ENCODE assay signal across 21 cellular contexts in genomic region chrX:101416691-101417090, GRCh38. TPM values are rescaled to one million over a fixed set of nuclear protein-coding genes. Genes with fewer than 3 reads are reported as not detected.
DNase-seq lines count a peak whose midpoint lies in the region; ATAC-seq and TF ChIP-seq lines count a peak whose summit lies in the region.
"Had no signal": no experiment of that assay in that cellular context is flagged by ENCODE, and none has a peak within 500 bp of the region (broad histone marks: within the 10 kb centered on the region; RNA-seq: fewer than 3 reads in every experiment).

No MANE protein-coding gene starts in this region.

- no peak overlapping the region for H3K27ac ChIP-seq in CD8-positive, alpha-beta memory T cell (ENCODE audit: low read depth, low read length)
- H3K27ac ChIP-seq in prostate gland = no peak overlapping the region

- H3K36me3 ChIP-seq in CD8-positive, alpha-beta memory T cell (ENCODE audit: insufficient read depth, low read length) = peaks cover 6% of the 10 kb centered on the region
- H3K36me3 ChIP-seq in prostate gland = no peaks in the 10 kb centered on the region

- no peaks in the 10 kb centered on the region for H3K27me3 ChIP-seq in CD8-positive, alpha-beta memory T cell (ENCODE audit: insufficient read depth, low read length, poor library complexity, severe bottlenecking)
- H3K27me3 ChIP-seq in prostate gland (replicated peaks; ENCODE audit: insufficient read depth) = no peaks in the 10 kb centered on the region
- H3K27me3 ChIP-seq: adrenal gland had no signal

- H3K9me3 ChIP-seq in CD8-positive, alpha-beta memory T cell (ENCODE audit: low read length) = no peaks in the 10 kb centered on the region
- no peaks in the 10 kb centered on the region for H3K9me3 ChIP-seq in prostate gland
- H3K9me3 ChIP-seq: adrenal gland had no signal

- peaks cover 0 to 27% (median 3%) of the 10 kb centered on the region in 3 donors for H3K36me3 Mint-ChIP-seq in CD8-positive, alpha-beta memory T cell
- H3K36me3 Mint-ChIP-seq in activated B cell treated with CpG ODN at 0.5 μM for 24 hours (ENCODE audit: low read depth) (peaks cover 19% of the 10 kb centered on the region), endothelial cell (ENCODE audit: low read depth, unreplicated experiment) (peaks cover 8% of the 10 kb centered on the region), neural crest cell (ENCODE audit: low read depth) (peaks cover 14% of the 10 kb centered on the region)

- H3K4me1 ChIP-seq in CD8-positive, alpha-beta memory T cell (ENCODE audit: insufficient read depth, low read length) = peaks cover 9% of the 10 kb centered on the region
- H3K4me1 ChIP-seq in prostate gland (replicated peaks) = no peaks in the 10 kb centered on the region

- peaks cover 0 to 1% (median 0%) of the 10 kb centered on the region in 5 donors for H3K9me3 Mint-ChIP-seq in CD8-positive, alpha-beta memory T cell
- H3K9me3 Mint-ChIP-seq in activated B cell treated with CpG ODN at 0.5 μM for 24 hours (no peaks in the 10 kb centered on the region), endothelial cell (ENCODE audit: unreplicated experiment) (no peaks in the 10 kb centered on the region), neural crest cell (peaks cover 3% of the 10 kb centered on the region)
- H3K9me3 Mint-ChIP-seq: T-helper 1 cell treated with Interleukin-12 subunit alpha and Interleukin-12 subunit beta and Interleukin-4 antibody, amounts not matched to agents 30 μg/mL and 1 μg/mL, for 36 hours had no signal

- POLR2A ChIA-PET in CD8-positive, alpha-beta memory T cell (lab: Charles Lee) = interaction anchor here (1.1 kb wide), 1 partner anchor 515 kb away, joined by 6 read pairs; the partner anchor contains the start of gene ZMAT1
- POLR2A ChIA-PET in activated B cell treated with CpG ODN at 0.5 μM for 24 hours (lab: Charles Lee) = interaction anchor here (0.7 to 4.8 kb wide), 4 partner anchors 10 to 515 kb away, joined by 3 to 23 read pairs (median 9); partner anchors contain the start of genes RPL36A and ZMAT1

- ATAC-seq in activated B cell treated with CpG ODN at 0.5 μM for 24 hours (ENCODE audit: low read depth) (no peak), HG02588 (IDR thresholded peaks at IDR 0.05; ENCODE audit: unreplicated experiment) (no peak), SK-N-SH treated with all-trans-retinoic acid at 6 μM for 48 hours (no peak)

- no peak for DNase-seq in CD8-positive, alpha-beta memory T cell
- DNase-seq in activated B cell treated with CpG ODN at 0.5 μM for 24 hours = no peak
- no peak for DNase-seq in endothelial cell (ENCODE audit: low spot score)
- no peak for DNase-seq in neural crest cell (ENCODE audit: low read depth, low spot score)
- DNase-seq in NOMO-1 (lab: John Stamatoyannopoulos, UW; ENCODE audit: unreplicated experiment in 2 of 2) = no peak
- no peak for DNase-seq in prostate gland (ENCODE audit: low spot score)
- DNase-seq: adrenal gland; AML-193; central memory CD4-positive, alpha-beta T cell; endodermal cell; GM23248; MV-4-11; NCI-H2029; NCI-H524 treated with DMSO at 0.1 percent for 48 hours; Right ventricle myocardium superior; stimulated activated CD4-positive, alpha-beta T cell treated with anti-CD3 and anti-CD28 coated beads, Interleukin-4, amount 100 ng/mL, for 1 hour; stimulated activated CD8-positive, alpha-beta memory T cell treated with anti-CD3 and anti-CD28 coated beads, Interleukin-4, amount 100 ng/mL, for 48 hours had no signal

- no peak overlapping the region for H3K4me3 ChIP-seq in CD8-positive, alpha-beta memory T cell (ENCODE audit: low read length)
- H3K4me3 ChIP-seq in prostate gland = no peak overlapping the region
- H3K4me3 ChIP-seq: adrenal gland, GM23248 had no signal

- CTCF ChIA-PET in CD8-positive, alpha-beta memory T cell (lab: Charles Lee) = interaction anchor here (1.8 to 4.6 kb wide), 2 partner anchors 25 to 382 kb away, joined by 4 to 25 read pairs; partner anchors contain the start of gene RPL36A
- CTCF ChIA-PET in activated B cell treated with CpG ODN at 0.5 μM for 24 hours (lab: Charles Lee) = interaction anchor here (1.5 to 2.8 kb wide), 2 partner anchors 179 to 342 kb away, joined by 3 to 11 read pairs; no protein-coding TSS in a partner anchor

- intact Hi-C loops in activated B cell treated with CpG ODN at 0.5 μM for 24 hours (cut with micrococcal nuclease) = loop anchor here (5.0 kb wide), 3 partner anchors 181 to 666 kb away; partner anchors contain the start of gene ARMCX6
- intact Hi-C loops in prostate gland (cut with DNase I) = loop anchor here (5.0 kb wide), 2 partner anchors 136 to 381 kb away; partner anchors contain the start of gene ARMCX1

- H3K4me1 Mint-ChIP-seq in CD8-positive, alpha-beta memory T cell = peaks cover 35 to 66% (median 44%) of the 10 kb centered on the region in 3 donors
- peaks cover 53% of the 10 kb centered on the region for H3K4me1 Mint-ChIP-seq in activated B cell treated with CpG ODN at 0.5 μM for 24 hours
- peaks cover 20% of the 10 kb centered on the region for H3K4me1 Mint-ChIP-seq in endothelial cell (ENCODE audit: unreplicated experiment)
- H3K4me1 Mint-ChIP-seq in neural crest cell = peaks cover 35% of the 10 kb centered on the region

- TF ChIP-seq CTCF in activated B cell treated with CpG ODN at 0.5 μM for 24 hours (IDR thresholded peaks at IDR 0.05) (no peak), endothelial cell (IDR thresholded peaks at IDR 0.05; ENCODE audit: unreplicated experiment) (no peak), neural crest cell (conservative IDR thresholded peaks at IDR 0.05) (no peak), prostate gland (IDR thresholded peaks at IDR 0.05) (no peak)

- peak overlapping the region in 4 of 8 donors; percentile 37 to 97 (median 82) for H3K27ac Mint-ChIP-seq in CD8-positive, alpha-beta memory T cell
- H3K27ac Mint-ChIP-seq in activated B cell treated with CpG ODN at 0.5 μM for 24 hours (no peak overlapping the region), endothelial cell (ENCODE audit: unreplicated experiment) (peak overlapping the region; percentile 48), neural crest cell (ENCODE audit: unreplicated experiment) (peak overlapping the region; percentile 19)

- peak overlapping the region in 6 of 7 donors; percentile 27 to 93 (median 86) for H3K4me3 Mint-ChIP-seq in CD8-positive, alpha-beta memory T cell
- H3K4me3 Mint-ChIP-seq in activated B cell treated with CpG ODN at 0.5 μM for 24 hours = peak overlapping the region; percentile 35
- H3K4me3 Mint-ChIP-seq in endothelial cell (ENCODE audit: unreplicated experiment) = no peak overlapping the region
- peak overlapping the region; percentile 94 for H3K4me3 Mint-ChIP-seq in neural crest cell
- H3K4me3 Mint-ChIP-seq: T-helper 1 cell treated with Interleukin-12 subunit alpha and Interleukin-12 subunit beta and Interleukin-4 antibody, amounts not matched to agents 30 μg/mL and 1 μg/mL, for 36 hours had no signal

- peaks cover 0 to 4% of the 10 kb centered on the region in 2 donors for H3K27me3 Mint-ChIP-seq in CD8-positive, alpha-beta memory T cell
- H3K27me3 Mint-ChIP-seq in activated B cell treated with CpG ODN at 0.5 μM for 24 hours (no peaks in the 10 kb centered on the region), endothelial cell (ENCODE audit: unreplicated experiment) (peaks cover 6% of the 10 kb centered on the region), neural crest cell (ENCODE audit: low read depth) (no peaks in the 10 kb centered on the region)

- WGBS in prostate gland = 81% methylated on average over 7 of the region's 7 CpGs

- TF ChIP-seq POLR2A in prostate gland (IDR thresholded peaks at IDR 0.05) = no peak

TF ChIP-seq in SK-N-SH treated with all-trans-retinoic acid at 6 μM for 48 hours, 23 proteins besides CTCF, POLR2A, EP300 and RAD21 (continues in another document):
- no peak for TF ChIP-seq TCF4 (CRISPR knock-in tag; IDR thresholded peaks at IDR 0.05; ENCODE audit: borderline replicate concordance)
- no peak for TF ChIP-seq ZFP3 (CRISPR knock-in tag; IDR thresholded peaks at IDR 0.05)
- no peak for TF ChIP-seq SNAI2 (CRISPR knock-in tag; IDR thresholded peaks at IDR 0.05)

RNA-seq across cellular contexts. Expression of gene HNRNPH2, which starts 8.7 kb away (rescaled TPM):
- 10 to 100 TPM; 21.3 to 22.0 TPM for total RNA-seq in CD8-positive, alpha-beta memory T cell
- polyA plus RNA-seq in CD8-positive, alpha-beta memory T cell = 78.7 TPM
- total RNA-seq in activated B cell treated with CpG ODN at 0.5 μM for 24 hours (70.5 and 76.9 TPM in 2 replicates), endothelial cell (ENCODE audit: unreplicated experiment) (53.2 TPM), neural crest cell (73.3 and 74.0 TPM in 2 replicates), prostate gland (10 to 100 TPM; 43.7 to 56.3 TPM)

RNA-seq across cellular contexts. Expression of gene GLA, which starts 9.0 kb away (rescaled TPM):
- total RNA-seq in CD8-positive, alpha-beta memory T cell = 10 to 100 TPM; 43.3 to 44.2 TPM
- polyA plus RNA-seq in CD8-positive, alpha-beta memory T cell = 17.0 TPM
- 32.0 and 32.2 TPM in 2 replicates for total RNA-seq in activated B cell treated with CpG ODN at 0.5 μM for 24 hours
- 37.8 TPM for total RNA-seq in endothelial cell (ENCODE audit: unreplicated experiment)
- 48.0 and 50.7 TPM in 2 replicates for total RNA-seq in neural crest cell
- total RNA-seq in prostate gland = 10 to 100 TPM; 12.6 to 16.4 TPM

RNA-seq across cellular contexts. Expression of gene RPL36A, which starts 25.9 kb away (rescaled TPM):
- 100 to 1,000 TPM; 332 to 416 TPM for total RNA-seq in CD8-positive, alpha-beta memory T cell
- 2,098 TPM for polyA plus RNA-seq in CD8-positive, alpha-beta memory T cell
- total RNA-seq in activated B cell treated with CpG ODN at 0.5 μM for 24 hours (234 and 287 TPM in 2 replicates), endothelial cell (ENCODE audit: unreplicated experiment) (225 TPM), neural crest cell (316 and 347 TPM in 2 replicates), prostate gland (1,000 to 10,000 TPM in 1 of 2 donors, 100 to 1,000 TPM in 1; 863 to 2,403 TPM)

RNA-seq across cellular contexts. Expression of gene BTK, which starts 30.7 kb away (rescaled TPM):
- under 1 TPM; 0.48 to 0.60 TPM for total RNA-seq in CD8-positive, alpha-beta memory T cell
- not detected for polyA plus RNA-seq in CD8-positive, alpha-beta memory T cell
- 193 and 219 TPM in 2 replicates for total RNA-seq in activated B cell treated with CpG ODN at 0.5 μM for 24 hours
- total RNA-seq in endothelial cell (ENCODE audit: unreplicated experiment) = 9.4 TPM
- 0.64 TPM in 1 of 2 replicates, not detected in the other for total RNA-seq in neural crest cell
- 1 to 10 TPM; 1.3 to 2.4 TPM for total RNA-seq in prostate gland
- total RNA-seq: GM23248, osteocyte had no signal
- polyA plus RNA-seq: GM23248 had no signal
